Comparison of ENCODE assay signal across 13 cellular contexts in the genomic region with DNA sequence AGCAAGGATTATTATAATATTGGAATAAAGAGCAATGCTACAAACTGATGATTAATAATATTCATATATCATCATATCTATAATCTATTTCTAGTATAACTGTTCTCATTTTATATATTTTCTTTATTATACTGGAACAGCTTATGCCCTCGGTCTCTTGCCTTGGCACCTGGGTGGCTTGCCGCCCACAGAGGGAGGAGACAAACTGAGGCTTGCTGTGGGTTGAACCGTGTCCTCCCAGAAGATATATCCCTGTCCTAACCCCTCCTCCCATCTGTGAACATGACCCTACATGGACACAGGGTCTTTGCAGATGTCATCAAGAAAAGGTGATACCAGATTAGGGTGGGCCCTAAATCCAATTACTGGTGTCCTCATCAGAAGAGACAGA. TPM values are rescaled to one million over a fixed set of nuclear protein-coding genes. Genes with fewer than 3 reads are reported as not detected.
DNase-seq lines count a peak whose midpoint lies in the region; ATAC-seq and FAIRE-seq lines count a peak whose summit lies in the region.
"Had no signal": no experiment of that assay in that cellular context is flagged by ENCODE, and none has a peak within 500 bp of the region (broad histone marks: within the 10 kb centered on the region; RNA-seq: fewer than 3 reads in every experiment).

No MANE protein-coding gene starts in this region.

- H3K4me3 ChIP-seq in Karpas-422 (ENCODE audit: low read length) = no peak overlapping the region
- no peak overlapping the region for H3K4me3 ChIP-seq in small intestine (ENCODE audit: low read depth in 1 of 2, low read length in 2 of 2)
- H3K4me3 ChIP-seq: body of pancreas had no signal

- no peaks in the 10 kb centered on the region for H4K20me1 ChIP-seq in Karpas-422 (ENCODE audit: insufficient read depth, low read depth, low read length)

- intact Hi-C loops in left colon (cut with DNase I, micrococcal nuclease) = no loop called here

- H3K4me1 ChIP-seq in Karpas-422 (ENCODE audit: low read length) (peaks cover 43% of the 10 kb centered on the region), small intestine (ENCODE audit: control insufficient read depth in 2 of 2, insufficient read depth in 1 of 2, low read depth in 1 of 2, low read length in 1 of 2) (no peaks in the 10 kb centered on the region)
- H3K4me1 ChIP-seq: foreskin keratinocyte had no signal

- peaks cover 45% of the 10 kb centered on the region for H3K4me1 Mint-ChIP-seq in activated CD8-positive, alpha-beta memory T cell treated with anti-CD3 and anti-CD28 coated beads, Interleukin-2, amount 10 ng/mL, durations not matched to agents 7 days and 5 days
- peaks cover 47% of the 10 kb centered on the region for H3K4me1 Mint-ChIP-seq in activated naive CD8-positive, alpha-beta T cell treated with anti-CD3 and anti-CD28 coated beads for 36 hours

- H3K27ac Mint-ChIP-seq in activated CD8-positive, alpha-beta memory T cell treated with anti-CD3 and anti-CD28 coated beads, Interleukin-2, amount 10 ng/mL, durations not matched to agents 7 days and 5 days = peak overlapping the region; percentile 91
- H3K27ac Mint-ChIP-seq in activated naive CD8-positive, alpha-beta T cell treated with anti-CD3 and anti-CD28 coated beads for 36 hours = peak overlapping the region; percentile 78

- H3K27ac ChIP-seq in Karpas-422 (ENCODE audit: low read length) (peak overlapping the region; percentile 40; the same call in 1 of the 2 replicates), small intestine (ENCODE audit: low read depth in 1 of 2, low read length in 1 of 2) (peak overlapping the region; percentile 57 to 85)
- H3K27ac ChIP-seq: foreskin keratinocyte, RWPE1 had no signal

- DNase-seq in activated CD8-positive, alpha-beta memory T cell treated with anti-CD3 and anti-CD28 coated beads, Interleukin-2, amount 10 ng/mL, durations not matched to agents 7 days and 5 days = no peak
- no peak for DNase-seq in activated CD8-positive, alpha-beta memory T cell treated with anti-CD3 and anti-CD28 coated beads, Interleukin-2, amount 50 U/mL, for 48 hours
- DNase-seq in Karpas-422 = no peak
- DNase-seq in activated naive CD8-positive, alpha-beta T cell treated with anti-CD3 and anti-CD28 coated beads for 36 hours = no peak
- no peak for DNase-seq in small intestine
- no peak for DNase-seq in H4 (ENCODE audit: low spot score)
- no peak for DNase-seq in left colon
- DNase-seq in OCI-M1 (lab: John Stamatoyannopoulos, UW) = no peak
- DNase-seq: effector CD8-positive, alpha-beta T cell; NCI-H1048 had no signal

- peak overlapping the region; percentile 61 for H3K4me2 ChIP-seq in Karpas-422 (ENCODE audit: low read depth, low read length, poor library complexity, severe bottlenecking)

- H3K9me2 ChIP-seq in Karpas-422 (replicated peaks; ENCODE audit: insufficient read depth, low read length) = no peaks in the 10 kb centered on the region

- 70 to 80% (median 70%) methylated on average over 3 of the region's 3 CpGs for WGBS in small intestine, 3 donors

- H3K9ac ChIP-seq in Karpas-422 (ENCODE audit: low read length) = peak overlapping the region; percentile 33; the same call in 1 of the 2 replicates

- H3K9me3 Mint-ChIP-seq in activated CD8-positive, alpha-beta memory T cell treated with anti-CD3 and anti-CD28 coated beads, Interleukin-2, amount 10 ng/mL, durations not matched to agents 7 days and 5 days (ENCODE audit: low read depth) = no peaks in the 10 kb centered on the region
- H3K9me3 Mint-ChIP-seq in activated naive CD8-positive, alpha-beta T cell treated with anti-CD3 and anti-CD28 coated beads for 36 hours = no peaks in the 10 kb centered on the region

- H3K9me3 ChIP-seq in Karpas-422 (ENCODE audit: low read length) (no peaks in the 10 kb centered on the region), small intestine (ENCODE audit: control insufficient read depth, low read depth) (no peaks in the 10 kb centered on the region)
- H3K9me3 ChIP-seq: body of pancreas had no signal

- H2AFZ ChIP-seq in Karpas-422 (ENCODE audit: low read length) = no peak overlapping the region

- FAIRE-seq in small intestine (lab: Jason Lieb, UNC) = no peak

- peak overlapping the region; percentile 72 for H3K4me3 Mint-ChIP-seq in activated CD8-positive, alpha-beta memory T cell treated with anti-CD3 and anti-CD28 coated beads, Interleukin-2, amount 10 ng/mL, durations not matched to agents 7 days and 5 days
- no peak overlapping the region for H3K4me3 Mint-ChIP-seq in activated naive CD8-positive, alpha-beta T cell treated with anti-CD3 and anti-CD28 coated beads for 36 hours

- H3K27me3 Mint-ChIP-seq in activated CD8-positive, alpha-beta memory T cell treated with anti-CD3 and anti-CD28 coated beads, Interleukin-2, amount 10 ng/mL, durations not matched to agents 7 days and 5 days = no peaks in the 10 kb centered on the region
- H3K27me3 Mint-ChIP-seq in activated naive CD8-positive, alpha-beta T cell treated with anti-CD3 and anti-CD28 coated beads for 36 hours = no peaks in the 10 kb centered on the region

- H3K36me3 ChIP-seq in Karpas-422 (ENCODE audit: insufficient read depth, low read length) (peaks cover 3% of the 10 kb centered on the region; the same call in 1 of the 2 replicates), small intestine (ENCODE audit: control insufficient read depth in 2 of 2, insufficient read depth in 2 of 2, low read length in 2 of 2) (peaks cover 0 to 2% of the 10 kb centered on the region in 2 donors)

- ATAC-seq in activated CD8-positive, alpha-beta memory T cell treated with anti-CD3 and anti-CD28 coated beads, Interleukin-2, amount 10 ng/mL, durations not matched to agents 7 days and 5 days = no peak
- ATAC-seq in left colon = no peak
- ATAC-seq: body of pancreas had no signal

- CTCF ChIA-PET in activated CD8-positive, alpha-beta memory T cell treated with anti-CD3 and anti-CD28 coated beads, Interleukin-2, amount 10 ng/mL, durations not matched to agents 7 days and 5 days (lab: Charles Lee) = interaction anchor here (1.0 to 2.1 kb wide), 10 partner anchors 8 to 177 kb away, joined by 3 to 7 read pairs (median 4); a partner anchor contains a TSS

- peaks cover 4% of the 10 kb centered on the region for H3K36me3 Mint-ChIP-seq in activated CD8-positive, alpha-beta memory T cell treated with anti-CD3 and anti-CD28 coated beads, Interleukin-2, amount 10 ng/mL, durations not matched to agents 7 days and 5 days
- H3K36me3 Mint-ChIP-seq in activated naive CD8-positive, alpha-beta T cell treated with anti-CD3 and anti-CD28 coated beads for 36 hours = peaks cover 30% of the 10 kb centered on the region

- H3K27me3 ChIP-seq in Karpas-422 (ENCODE audit: low read length) (no peaks in the 10 kb centered on the region), small intestine (ENCODE audit: control insufficient read depth in 2 of 2, insufficient read depth in 2 of 2, low read length in 2 of 2) (no peaks in the 10 kb centered on the region)
- H3K27me3 ChIP-seq: body of pancreas, foreskin keratinocyte had no signal

- H3K79me2 ChIP-seq in Karpas-422 (ENCODE audit: low read length) = peaks cover 29% of the 10 kb centered on the region

RNA-seq across cellular contexts. Expression of a gene that starts 4.7 kb away (rescaled TPM):
- 10 to 100 TPM; 28.8 to 46.6 TPM for total RNA-seq in activated CD8-positive, alpha-beta memory T cell treated with anti-CD3 and anti-CD28 coated beads, Interleukin-2, amount 10 ng/mL, durations not matched to agents 7 days and 5 days
- total RNA-seq in Karpas-422 (2014; rRNA removed; shearing (Covaris generic); ENCODE audit: low replicate concordance) = 147 and 246 TPM in 2 replicates
- total RNA-seq in activated naive CD8-positive, alpha-beta T cell treated with anti-CD3 and anti-CD28 coated beads for 36 hours = 10 to 100 TPM; 34.1 to 35.8 TPM
- 10 to 100 TPM; 25.7 to 41.9 (median 41.3) TPM for polyA plus RNA-seq in small intestine
- total RNA-seq in H4 (2014; rRNA removed; shearing (Covaris generic)) = 9.8 and 19.8 TPM in 2 replicates
- total RNA-seq in left colon = 100 to 1,000 TPM; 130 to 151 TPM

RNA-seq across cellular contexts. Expression of a gene that starts 47.5 kb away (rescaled TPM):
- total RNA-seq in activated CD8-positive, alpha-beta memory T cell treated with anti-CD3 and anti-CD28 coated beads, Interleukin-2, amount 10 ng/mL, durations not matched to agents 7 days and 5 days = 10 to 100 TPM; 28.2 to 35.6 TPM
- total RNA-seq in Karpas-422 (2014; rRNA removed; shearing (Covaris generic); ENCODE audit: low replicate concordance) = 18.5 and 19.5 TPM in 2 replicates
- total RNA-seq in activated naive CD8-positive, alpha-beta T cell treated with anti-CD3 and anti-CD28 coated beads for 36 hours = 10 to 100 TPM; 24.5 to 27.3 TPM
- polyA plus RNA-seq in small intestine = 10 to 100 TPM in 2 of 3 donors, 1 to 10 TPM in 1; 8.4 to 23.5 (median 13.2) TPM
- total RNA-seq in H4 (2014; rRNA removed; shearing (Covaris generic)) = 16.7 and 17.4 TPM in 2 replicates
- total RNA-seq in left colon = 10 to 100 TPM; 17.4 to 22.5 TPM
